In genomic region chr17:81221371-81221841, GRCh38 we compare ENCODE assay signal across 10 cellular contexts. TPM values are rescaled to one million over a fixed set of nuclear protein-coding genes. Genes with fewer than 3 reads are reported as not detected.
DNase-seq lines count a peak whose midpoint lies in the region; ATAC-seq and TF ChIP-seq lines count a peak whose summit lies in the region.
"Had no signal": no experiment of that assay in that cellular context is flagged by ENCODE, and none has a peak within 500 bp of the region (broad histone marks: within the 10 kb centered on the region; RNA-seq: fewer than 3 reads in every experiment).

No MANE protein-coding gene starts in this region.

- no peak overlapping the region for H2AFZ ChIP-seq in trophoblast cell (ENCODE audit: insufficient read depth, low read length, poor library complexity)

- no peak overlapping the region for H3K4ac ChIP-seq in trophoblast cell (ENCODE audit: low read depth, low read length)

- peaks cover 17% of the 10 kb centered on the region for H3K4me1 Mint-ChIP-seq in activated CD8-positive, alpha-beta memory T cell treated with anti-CD3 and anti-CD28 coated beads, Interleukin-2, amount 10 ng/mL, durations not matched to agents 7 days and 5 days
- peaks cover 8 to 17% (median 11%) of the 10 kb centered on the region in 3 donors for H3K4me1 Mint-ChIP-seq in T-cell
- peaks cover 19% of the 10 kb centered on the region for H3K4me1 Mint-ChIP-seq in stimulated activated effector memory CD8-positive, alpha-beta T cell treated with anti-CD3 and anti-CD28 coated beads, Interleukin-12 subunit alpha, Interleukin-12 subunit beta, amount 100 ng/mL, for 72 hours

- H2AK5ac ChIP-seq in trophoblast cell (ENCODE audit: low read length) = no peak overlapping the region

- CTCF ChIA-PET in activated CD8-positive, alpha-beta memory T cell treated with anti-CD3 and anti-CD28 coated beads, Interleukin-2, amount 10 ng/mL, durations not matched to agents 7 days and 5 days (lab: Charles Lee) = interaction anchor here (1.5 kb wide), 1 partner anchor 17 kb away, joined by 3 read pairs; the partner anchor contains the start of genes NDUFAF8 and TEPSIN
- CTCF ChIA-PET in T-cell (lab: Charles Lee) = no interaction called here
- CTCF ChIA-PET in GM10248 (lab: Yijun Ruan, JAX) = interaction anchor here (0.9 to 1.6 kb wide), 3 partner anchors 15 to 264 kb away, joined by 3 read pairs; no protein-coding TSS in a partner anchor

- H3K36me3 Mint-ChIP-seq in activated CD8-positive, alpha-beta memory T cell treated with anti-CD3 and anti-CD28 coated beads, Interleukin-2, amount 10 ng/mL, durations not matched to agents 7 days and 5 days = no peaks in the 10 kb centered on the region
- H3K36me3 Mint-ChIP-seq in T-cell = peaks cover 10% of the 10 kb centered on the region
- peaks cover 10% of the 10 kb centered on the region for H3K36me3 Mint-ChIP-seq in stimulated activated effector memory CD8-positive, alpha-beta T cell treated with anti-CD3 and anti-CD28 coated beads, Interleukin-12 subunit alpha, Interleukin-12 subunit beta, amount 100 ng/mL, for 72 hours

- H3K14ac ChIP-seq in trophoblast cell (ENCODE audit: low read length) = no peak overlapping the region

- ATAC-seq in activated CD8-positive, alpha-beta memory T cell treated with anti-CD3 and anti-CD28 coated beads, Interleukin-2, amount 10 ng/mL, durations not matched to agents 7 days and 5 days = no peak
- no peak for ATAC-seq in T-cell (replicated peaks in 1 of 4)
- ATAC-seq in stimulated activated effector memory CD8-positive, alpha-beta T cell treated with anti-CD3 and anti-CD28 coated beads, Interleukin-12 subunit alpha, Interleukin-12 subunit beta, amount 100 ng/mL, for 72 hours = no peak
- no peak for ATAC-seq in HG03565 (IDR thresholded peaks at IDR 0.05; ENCODE audit: unreplicated experiment)

- no peaks in the 10 kb centered on the region for H3K9me3 Mint-ChIP-seq in activated CD8-positive, alpha-beta memory T cell treated with anti-CD3 and anti-CD28 coated beads, Interleukin-2, amount 10 ng/mL, durations not matched to agents 7 days and 5 days (ENCODE audit: low read depth)
- H3K9me3 Mint-ChIP-seq in T-cell = no peaks in the 10 kb centered on the region
- no peaks in the 10 kb centered on the region for H3K9me3 Mint-ChIP-seq in stimulated activated effector memory CD8-positive, alpha-beta T cell treated with anti-CD3 and anti-CD28 coated beads, Interleukin-12 subunit alpha, Interleukin-12 subunit beta, amount 100 ng/mL, for 72 hours

- no peak overlapping the region for H4K12ac ChIP-seq in trophoblast cell (ENCODE audit: low read depth, low read length)

- no CpG with 5 or more reads among the region's 11 CpGs for WGBS in trophoblast cell (ENCODE audit: extremely low coverage, insufficient coverage, insufficient read length)

- H3K79me1 ChIP-seq in trophoblast cell (ENCODE audit: low read length) = peaks cover 5% of the 10 kb centered on the region

- no peaks in the 10 kb centered on the region for H3K27me3 ChIP-seq in trophoblast cell (ENCODE audit: insufficient read depth, low read length)

- H3K36me3 ChIP-seq in trophoblast cell (ENCODE audit: control insufficient read depth in 1 of 2, insufficient read depth in 2 of 2, low read length in 2 of 2) = peaks cover 4 to 9% of the 10 kb centered on the region in 2 experiments

- no peak overlapping the region for H4K8ac ChIP-seq in trophoblast cell (ENCODE audit: low read depth, low read length)

- H4K91ac ChIP-seq in trophoblast cell (ENCODE audit: low read depth, low read length) = no peak overlapping the region

- H3K18ac ChIP-seq in trophoblast cell (ENCODE audit: low read length) = no peak overlapping the region

- H3K4me3 ChIP-seq in fibroblast of mammary gland (ENCODE audit: control insufficient read depth, low read depth, low read length) (peak overlapping the region; percentile 61), trophoblast cell (ENCODE audit: low read depth, low read length) (no peak overlapping the region)

- H3K9me3 ChIP-seq in trophoblast cell (ENCODE audit: insufficient read depth, low read depth, low read length) = no peaks in the 10 kb centered on the region

- H2BK12ac ChIP-seq in trophoblast cell (ENCODE audit: low read length) = no peak overlapping the region

- H3K27ac ChIP-seq in trophoblast cell (ENCODE audit: low read depth, low read length) = no peak overlapping the region

- POLR2A ChIA-PET in T-cell (lab: Charles Lee) = no interaction called here
- POLR2A ChIA-PET in GM10248 (lab: Yijun Ruan, JAX) = no interaction called here

- H3K79me2 ChIP-seq in trophoblast cell (ENCODE audit: control insufficient read depth, insufficient read depth, low read length, poor library complexity) = peaks cover 6% of the 10 kb centered on the region

- H2BK120ac ChIP-seq in trophoblast cell (ENCODE audit: insufficient read depth, low read length, poor library complexity) = no peak overlapping the region

- TF ChIP-seq CTCF in fibroblast of mammary gland (conservative IDR thresholded peaks at IDR 0.05; ENCODE audit: control insufficient read depth, insufficient read depth, low read depth, low read length) (no peak), GM10248 (IDR thresholded peaks at IDR 0.05; ENCODE audit: control extremely low read depth, extremely low read depth, low read depth, missing control alignments) (no peak)

- H2BK5ac ChIP-seq in trophoblast cell (ENCODE audit: low read depth, low read length, poor library complexity) = no peak overlapping the region

- H3K4me3 Mint-ChIP-seq in activated CD8-positive, alpha-beta memory T cell treated with anti-CD3 and anti-CD28 coated beads, Interleukin-2, amount 10 ng/mL, durations not matched to agents 7 days and 5 days = peak overlapping the region; percentile 15
- H3K4me3 Mint-ChIP-seq in T-cell = peak overlapping the region; percentile 61 to 82 (median 61)
- H3K4me3 Mint-ChIP-seq in stimulated activated effector memory CD8-positive, alpha-beta T cell treated with anti-CD3 and anti-CD28 coated beads, Interleukin-12 subunit alpha, Interleukin-12 subunit beta, amount 100 ng/mL, for 72 hours = peak overlapping the region; percentile 78

- H3K27ac Mint-ChIP-seq in activated CD8-positive, alpha-beta memory T cell treated with anti-CD3 and anti-CD28 coated beads, Interleukin-2, amount 10 ng/mL, durations not matched to agents 7 days and 5 days = no peak overlapping the region
- no peak overlapping the region for H3K27ac Mint-ChIP-seq in T-cell
- H3K27ac Mint-ChIP-seq in stimulated activated effector memory CD8-positive, alpha-beta T cell treated with anti-CD3 and anti-CD28 coated beads, Interleukin-12 subunit alpha, Interleukin-12 subunit beta, amount 100 ng/mL, for 72 hours = no peak overlapping the region

- no peak overlapping the region for H3K9ac ChIP-seq in trophoblast cell (ENCODE audit: low read length)

- no peak overlapping the region for H3K4me2 ChIP-seq in trophoblast cell (ENCODE audit: low read length)

- no peak for DNase-seq in activated CD8-positive, alpha-beta memory T cell treated with anti-CD3 and anti-CD28 coated beads, Interleukin-2, amount 10 ng/mL, durations not matched to agents 7 days and 5 days
- no peak for DNase-seq in activated CD8-positive, alpha-beta memory T cell treated with anti-CD3 and anti-CD28 coated beads, Interleukin-2, amount 50 U/mL, for 4 hours
- DNase-seq in T-cell (no peak), fibroblast of mammary gland (ENCODE audit: low read depth) (no peak), trophoblast cell (no peak), GM10248 (ENCODE audit: extremely low spot score) (no peak)
- DNase-seq in stimulated activated effector memory CD8-positive, alpha-beta T cell treated with anti-CD3 and anti-CD28 coated beads, Interleukin-12 subunit alpha, Interleukin-12 subunit beta, amount 100 ng/mL, for 72 hours (ENCODE audit: low spot score in 2 of 2) = no peak
- DNase-seq: activated CD4-positive, alpha-beta T cell treated with anti-CD3 and anti-CD28 coated beads, Interleukin-2, amount 50 U/mL, for 48 hours; NCI-H2081 treated with DMSO at 0.1 percent for 48 hours had no signal

- no peaks in the 10 kb centered on the region for H3K27me3 Mint-ChIP-seq in activated CD8-positive, alpha-beta memory T cell treated with anti-CD3 and anti-CD28 coated beads, Interleukin-2, amount 10 ng/mL, durations not matched to agents 7 days and 5 days
- H3K27me3 Mint-ChIP-seq in T-cell = no peaks in the 10 kb centered on the region

- no peak overlapping the region for H3K23ac ChIP-seq in trophoblast cell (ENCODE audit: low read length)

- peaks cover 7 to 12% of the 10 kb centered on the region in 2 experiments for H3K4me1 ChIP-seq in trophoblast cell (ENCODE audit: control insufficient read depth in 1 of 2, insufficient read depth in 2 of 2, low read length in 2 of 2)

RNA-seq across cellular contexts. Expression of gene CEP131, which starts 1.4 kb away (rescaled TPM):
- total RNA-seq in activated CD8-positive, alpha-beta memory T cell treated with anti-CD3 and anti-CD28 coated beads, Interleukin-2, amount 10 ng/mL, durations not matched to agents 7 days and 5 days = 10 to 100 TPM; 13.6 to 20.6 TPM
- 10 to 100 TPM in 3 of 5 donors, 1 to 10 TPM in 2; 9.0 to 15.8 (median 11.2) TPM for total RNA-seq in T-cell
- polyA plus RNA-seq in trophoblast cell (2013) = 6.3 TPM in 2 replicates

RNA-seq across cellular contexts. Expression of gene TEPSIN, which starts 17.4 kb away (rescaled TPM):
- 10 to 100 TPM; 53.6 to 56.3 TPM for total RNA-seq in activated CD8-positive, alpha-beta memory T cell treated with anti-CD3 and anti-CD28 coated beads, Interleukin-2, amount 10 ng/mL, durations not matched to agents 7 days and 5 days
- 100 to 1,000 TPM in 3 of 5 donors, 10 to 100 TPM in 2; 73.8 to 169 (median 161) TPM for total RNA-seq in T-cell
- polyA plus RNA-seq in trophoblast cell (2013) = 17.9 and 18.0 TPM in 2 replicates

RNA-seq across cellular contexts. Expression of gene NDUFAF8, which starts 17.7 kb away (rescaled TPM):
- 10 to 100 TPM; 41.6 to 53.7 TPM for total RNA-seq in activated CD8-positive, alpha-beta memory T cell treated with anti-CD3 and anti-CD28 coated beads, Interleukin-2, amount 10 ng/mL, durations not matched to agents 7 days and 5 days
- total RNA-seq in T-cell = 10 to 100 TPM; 35.0 to 60.8 (median 51.2) TPM
- 85.8 and 86.1 TPM in 2 replicates for polyA plus RNA-seq in trophoblast cell (2013)

RNA-seq across cellular contexts. Expression of gene AATK, which starts 55.4 kb away (rescaled TPM):
- total RNA-seq in activated CD8-positive, alpha-beta memory T cell treated with anti-CD3 and anti-CD28 coated beads, Interleukin-2, amount 10 ng/mL, durations not matched to agents 7 days and 5 days = under 1 TPM; 0.06 to 0.26 TPM
- total RNA-seq in T-cell = 10 to 100 TPM in 1 of 5 donors, under 1 TPM in 4; 0.63 to 11.1 (median 0.72) TPM
- 0.11 TPM in 2 replicates for polyA plus RNA-seq in trophoblast cell (2013)

RNA-seq across cellular contexts. Expression of gene PVALEF, which starts 56.1 kb away (rescaled TPM):
- not detected for total RNA-seq in activated CD8-positive, alpha-beta memory T cell treated with anti-CD3 and anti-CD28 coated beads, Interleukin-2, amount 10 ng/mL, durations not matched to agents 7 days and 5 days
- not detected for total RNA-seq in T-cell
- not detected in 2 replicates for polyA plus RNA-seq in trophoblast cell (2013)

Comparison
In these comparisons a context has a peak if more than half of its experiments do, and no peak if none do; other contexts are left out.
1. H3K4me3 Mint-ChIP-seq: peak in every context shown above with its lines; median percentile 78 in stimulated activated effector memory CD8-positive, alpha-beta T cell treated with anti-CD3 and anti-CD28 coated beads, Interleukin-12 subunit alpha, Interleukin-12 subunit beta, amount 100 ng/mL, for 72 hours; 61 in T-cell; 15 in activated CD8-positive, alpha-beta memory T cell treated with anti-CD3 and anti-CD28 coated beads, Interleukin-2, amount 10 ng/mL, durations not matched to agents 7 days and 5 days.
2. CTCF ChIA-PET loops: an anchor here in activated CD8-positive, alpha-beta memory T cell treated with anti-CD3 and anti-CD28 coated beads, Interleukin-2, amount 10 ng/mL, durations not matched to agents 7 days and 5 days (1.5 kb wide) and GM10248 (0.9 to 1.6 kb wide); none called in T-cell.